ENCODE assay signal across 8 cellular contexts in the genomic region with DNA sequence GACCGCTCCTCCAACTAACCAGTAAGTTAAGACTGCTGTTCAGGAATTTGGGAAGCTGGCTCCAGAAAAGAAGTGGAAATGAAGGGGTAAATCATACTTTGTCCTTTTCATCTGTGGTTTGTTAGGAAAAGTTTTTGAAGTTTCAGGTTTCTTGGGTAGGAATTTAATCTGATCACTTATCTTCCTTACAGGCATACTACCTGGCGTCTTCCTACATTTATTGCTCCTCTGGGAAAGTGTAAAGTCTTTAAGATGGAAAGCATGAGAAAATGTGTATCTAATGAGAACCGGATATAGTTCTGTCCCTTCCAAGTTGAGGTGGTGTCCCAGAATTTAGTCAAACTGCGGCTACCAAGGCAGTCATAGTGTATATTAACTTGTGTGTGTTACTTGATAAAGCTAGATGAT. TPM values are rescaled to one million over a fixed set of nuclear protein-coding genes. Genes with fewer than 3 reads are reported as not detected.
A peak's percentile ranks its signal among the peaks of the same experiment; 100 is the strongest.
DNase-seq lines count a peak whose midpoint lies in the region; ATAC-seq and TF ChIP-seq lines count a peak whose summit lies in the region.

No MANE protein-coding gene starts in this region.

- CTCF ChIA-PET in activated CD4-positive, alpha-beta T cell treated with anti-CD3 and anti-CD28 coated beads, Interleukin-2, amount 10 ng/mL, durations not matched to agents 7 days and 5 days (lab: Charles Lee): no interaction called here

- ATAC-seq in GM21447 (IDR thresholded peaks at IDR 0.05; ENCODE audit: unreplicated experiment) (no peak), GM19328 (IDR thresholded peaks at IDR 0.05; ENCODE audit: unreplicated experiment) (no peak)

- peak overlapping the region in 3 of 5 donors; percentile 86 to 89 (median 89) for H3K27ac ChIP-seq in adrenal gland
- peak overlapping the region; percentile 89 to 93 for H3K27ac ChIP-seq in testis

- peak overlapping the region; percentile 64 for H3K27ac Mint-ChIP-seq in activated CD4-positive, alpha-beta T cell treated with anti-CD3 and anti-CD28 coated beads, Interleukin-2, amount 10 ng/mL, durations not matched to agents 7 days and 5 days

- TF ChIP-seq CTCF in adrenal gland (IDR thresholded peaks at IDR 0.05) (no peak), testis (IDR thresholded peaks at IDR 0.05) (no peak)

- WGBS in adrenal gland, 4 donors: 4 to 10% (median 7%) methylated on average over 4 of the region's 4 CpGs
- WGBS in testis, 2 donors: 5 to 6% methylated on average over 4 of the region's 4 CpGs

- peak overlapping the region; percentile 95 for H3K4me3 Mint-ChIP-seq in activated CD4-positive, alpha-beta T cell treated with anti-CD3 and anti-CD28 coated beads, Interleukin-2, amount 10 ng/mL, durations not matched to agents 7 days and 5 days

- peak overlapping the region in 3 of 4 donors; percentile 71 to 94 (median 86) for H3K4me3 ChIP-seq in adrenal gland
- peak overlapping the region; percentile 87 to 99 for H3K4me3 ChIP-seq in testis

- no peaks in the 10 kb centered on the region for H3K9me3 ChIP-seq in adrenal gland (replicated peaks in 1 of 3)
- no peaks in the 10 kb centered on the region for H3K9me3 ChIP-seq in testis

- no peaks in the 10 kb centered on the region for H3K36me3 ChIP-seq in adrenal gland (replicated peaks in 1 of 2)
- H3K36me3 ChIP-seq in testis (ENCODE audit: low read depth, missing control alignments): no peaks in the 10 kb centered on the region

- H3K27me3 ChIP-seq in adrenal gland: no peaks in the 10 kb centered on the region
- H3K27me3 ChIP-seq in testis: no peaks in the 10 kb centered on the region

- H3K9me3 Mint-ChIP-seq in activated CD4-positive, alpha-beta T cell treated with anti-CD3 and anti-CD28 coated beads, Interleukin-2, amount 10 ng/mL, durations not matched to agents 7 days and 5 days: no peaks in the 10 kb centered on the region

- intact Hi-C loops in adrenal gland (cut with DNase I) (loop anchor here in 1 of 2 donors (10.0 kb wide), 1 partner anchor 136 kb away; no protein-coding TSS in a partner anchor), testis (cut with DNase I; ENCODE audit: low total_unique reads) (no loop called here)

- TF ChIP-seq POLR2A in adrenal gland (IDR thresholded peaks at IDR 0.05) (no peak), testis (IDR thresholded peaks at IDR 0.05) (no peak)

- H3K36me3 Mint-ChIP-seq in activated CD4-positive, alpha-beta T cell treated with anti-CD3 and anti-CD28 coated beads, Interleukin-2, amount 10 ng/mL, durations not matched to agents 7 days and 5 days (ENCODE audit: low read depth): peaks cover 22% of the 10 kb centered on the region

- POLR2A ChIA-PET in activated CD4-positive, alpha-beta T cell treated with anti-CD3 and anti-CD28 coated beads, Interleukin-2, amount 10 ng/mL, durations not matched to agents 7 days and 5 days (lab: Charles Lee): interaction anchor here (0.9 kb wide), 1 partner anchor 13 kb away, joined by 3 read pairs; no protein-coding TSS in a partner anchor

- H3K27me3 Mint-ChIP-seq in activated CD4-positive, alpha-beta T cell treated with anti-CD3 and anti-CD28 coated beads, Interleukin-2, amount 10 ng/mL, durations not matched to agents 7 days and 5 days: peaks cover 3% of the 10 kb centered on the region

- H3K4me1 Mint-ChIP-seq in activated CD4-positive, alpha-beta T cell treated with anti-CD3 and anti-CD28 coated beads, Interleukin-2, amount 10 ng/mL, durations not matched to agents 7 days and 5 days: peaks cover 35% of the 10 kb centered on the region

- H3K4me1 ChIP-seq in adrenal gland (replicated peaks in 1 of 2) (peaks cover 6 to 15% of the 10 kb centered on the region in 2 donors), testis (peaks cover 11% of the 10 kb centered on the region)

- no peak for DNase-seq in activated CD4-positive, alpha-beta T cell treated with anti-CD3 and anti-CD28 coated beads, Interleukin-2, amount 10 ng/mL, durations not matched to agents 7 days and 5 days
- no peak for DNase-seq in activated CD4-positive, alpha-beta T cell treated with anti-CD3 and anti-CD28 coated beads for 4 hours
- DNase-seq in adrenal gland (no peak), kidney tubule cell (ENCODE audit: low spot score) (peak; percentile 28), testis (no peak), SHP77 (lab: John Stamatoyannopoulos, UW) (no peak)

RNA-seq across cellular contexts. Expression of a gene that starts 1.3 kb away (rescaled TPM):
- 10 to 100 TPM; 19.0 to 20.6 TPM for total RNA-seq in activated CD4-positive, alpha-beta T cell treated with anti-CD3 and anti-CD28 coated beads, Interleukin-2, amount 10 ng/mL, durations not matched to agents 7 days and 5 days
- total RNA-seq in adrenal gland: 10 to 100 TPM; 18.8 to 32.7 (median 24.4) TPM
- 10 to 100 TPM in 2 of 3 donors, 1 to 10 TPM in 1; 8.7 to 29.1 (median 10.1) TPM for polyA plus RNA-seq in adrenal gland
- 10 to 100 TPM; 61.1 to 65.2 TPM for total RNA-seq in testis
- polyA plus RNA-seq in testis (ENCODE audit: insufficient read depth, low read depth, low replicate concordance): 45.9 TPM
